ENCODE assay signal across 8 cellular contexts in the genomic region with DNA sequence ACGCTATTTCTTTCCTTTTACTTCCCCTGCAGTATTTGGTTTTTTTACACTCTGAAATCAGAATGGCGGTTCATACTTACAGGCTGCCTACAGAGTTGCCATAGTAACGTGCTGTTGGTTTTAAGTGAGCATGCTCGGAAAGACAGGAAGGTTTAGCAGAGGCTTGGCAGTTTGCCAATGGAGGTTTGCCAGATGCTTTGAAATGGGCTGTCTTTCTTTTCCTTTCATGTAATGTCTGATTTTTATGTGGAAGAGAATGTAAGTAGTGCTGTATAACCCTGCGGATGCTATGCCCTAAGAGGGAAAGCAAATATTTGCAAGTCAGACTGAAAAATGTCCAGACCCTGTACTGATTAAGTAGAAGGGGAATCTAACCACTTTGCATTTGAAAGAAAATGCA. TPM values are rescaled to one million over a fixed set of nuclear protein-coding genes. Genes with fewer than 3 reads are reported as not detected.
DNase-seq lines count a peak whose midpoint lies in the region; ATAC-seq lines count a peak whose summit lies in the region.

No MANE protein-coding gene starts in this region.

- no peaks in the 10 kb centered on the region for H3K79me1 ChIP-seq in mesendoderm (ENCODE audit: low read length)

- no peak overlapping the region for H2BK15ac ChIP-seq in mesendoderm (replicated peaks; ENCODE audit: low read depth)

- no peak overlapping the region for H4K8ac ChIP-seq in mesendoderm (ENCODE audit: low read depth, low read length)

- no peaks in the 10 kb centered on the region for H3K79me2 ChIP-seq in mesendoderm (ENCODE audit: control insufficient read depth, insufficient read depth, low read length)

- H3K56ac ChIP-seq in mesendoderm (ENCODE audit: low read length): no peak overlapping the region

- H3K9me3 ChIP-seq in endocrine pancreas (ENCODE audit: control insufficient read depth, low read length): no peaks in the 10 kb centered on the region

- H3K4me1 ChIP-seq in endocrine pancreas (ENCODE audit: control insufficient read depth, insufficient read depth, low read length) (peaks cover 34% of the 10 kb centered on the region), mesendoderm (ENCODE audit: control insufficient read depth, low read depth, low read length) (no peaks in the 10 kb centered on the region)

- no peak overlapping the region for H3K27ac ChIP-seq in mesendoderm (ENCODE audit: low read depth, low read length)

- peak in 13 of 14 donors; percentile 6 to 89 (median 59) for DNase-seq in C1 segment of cervical spinal cord (lab: John Stamatoyannopoulos, UW)
- DNase-seq in NCI-H748 treated with DMSO at 0.1 percent for 48 hours (lab: John Stamatoyannopoulos, UW): peak; percentile 99
- peak; percentile 26 to 62 (median 36) for DNase-seq in activated CD8-positive, alpha-beta memory T cell treated with anti-CD3 and anti-CD28 coated beads for 48 hours (ENCODE audit: low read depth in 2 of 3, low spot score in 2 of 3)
- peak; percentile 92 for DNase-seq in mesendoderm
- peak; percentile 75 for DNase-seq in stimulated activated CD8-positive, alpha-beta memory T cell treated with anti-CD3 and anti-CD28 coated beads, Interleukin-15, amount 100 ng/mL, for 1 hour (ENCODE audit: low read depth)

- H3K9ac ChIP-seq in endocrine pancreas (ENCODE audit: control insufficient read depth, insufficient read depth, low read length) (no peak overlapping the region), mesendoderm (ENCODE audit: low read length) (no peak overlapping the region)

- peak overlapping the region; percentile 95 for H3K4me3 ChIP-seq in endocrine pancreas (ENCODE audit: control insufficient read depth, insufficient read depth, low read length)
- no peak overlapping the region for H3K4me3 ChIP-seq in mesendoderm (ENCODE audit: low read length)

- peak; percentile 91 for ATAC-seq in GM19455 (IDR thresholded peaks at IDR 0.05; ENCODE audit: unreplicated experiment)
- ATAC-seq in HG03571 (IDR thresholded peaks at IDR 0.05; ENCODE audit: unreplicated experiment): peak; percentile 88

- no peak overlapping the region for H4K5ac ChIP-seq in mesendoderm (ENCODE audit: low read length)

- no peak overlapping the region for H3K23ac ChIP-seq in mesendoderm (ENCODE audit: low read length)

- H3K4ac ChIP-seq in mesendoderm (ENCODE audit: low read depth, low read length): no peak overlapping the region

- H3K4me2 ChIP-seq in mesendoderm (ENCODE audit: low read length): no peak overlapping the region

- no peaks in the 10 kb centered on the region for H3K36me3 ChIP-seq in endocrine pancreas (ENCODE audit: control insufficient read depth, insufficient read depth, low read length)
- no peaks in the 10 kb centered on the region for H3K36me3 ChIP-seq in mesendoderm (ENCODE audit: control insufficient read depth, insufficient read depth, low read length)

- H2BK120ac ChIP-seq in mesendoderm (ENCODE audit: low read depth, low read length): no peak overlapping the region

- WGBS in mesendoderm (ENCODE audit: extremely low coverage, insufficient coverage, low lambda C conversion rate): no CpG with 5 or more reads among the region's 5 CpGs

- no peak overlapping the region for H3K18ac ChIP-seq in mesendoderm (ENCODE audit: low read length)

- no peaks in the 10 kb centered on the region for H3K27me3 ChIP-seq in endocrine pancreas (ENCODE audit: control insufficient read depth, insufficient read depth, low read length)
- H3K27me3 ChIP-seq in mesendoderm (ENCODE audit: insufficient read depth, low read length, poor library complexity): no peaks in the 10 kb centered on the region

- H2BK5ac ChIP-seq in mesendoderm (ENCODE audit: low read length): no peak overlapping the region

- H2AK5ac ChIP-seq in mesendoderm (ENCODE audit: low read length): no peak overlapping the region

RNA-seq across cellular contexts. Expression of a gene that starts 32.8 kb away (rescaled TPM):
- 8.2 TPM for polyA plus RNA-seq in mesendoderm (2013, experiment 1 of 2)
- 7.5 TPM for polyA plus RNA-seq in mesendoderm (2013, experiment 2 of 2)

Comparison
In these comparisons a context has a peak if more than half of its experiments do, and no peak if none do; other contexts are left out.
1. DNase-seq: peak in every context shown above with its lines; median percentile 99 in NCI-H748 treated with DMSO at 0.1 percent for 48 hours; 92 in mesendoderm; 75 in stimulated activated CD8-positive, alpha-beta memory T cell treated with anti-CD3 and anti-CD28 coated beads, Interleukin-15, amount 100 ng/mL, for 1 hour; 59 in C1 segment of cervical spinal cord; 36 in activated CD8-positive, alpha-beta memory T cell treated with anti-CD3 and anti-CD28 coated beads for 48 hours.